ENCODE assay signal across 8 cellular contexts in genomic region chr10:70267161-70267933, GRCh38. TPM values are rescaled to one million over a fixed set of nuclear protein-coding genes. Genes with fewer than 3 reads are reported as not detected.
DNase-seq lines count a peak whose midpoint lies in the region; FAIRE-seq and TF ChIP-seq lines count a peak whose summit lies in the region.

No MANE protein-coding gene starts in this region.

- no peak overlapping the region for H2BK15ac ChIP-seq in mesendoderm (replicated peaks; ENCODE audit: low read depth)

- no peak overlapping the region for H3K4ac ChIP-seq in mesendoderm (ENCODE audit: low read depth, low read length)

- no CpG with 5 or more reads among the region's 9 CpGs for WGBS in mesendoderm (ENCODE audit: extremely low coverage, insufficient coverage, low lambda C conversion rate)

- H3K36me3 ChIP-seq in mesendoderm (ENCODE audit: control insufficient read depth, insufficient read depth, low read length) (no peaks in the 10 kb centered on the region), kidney (ENCODE audit: control insufficient read depth in 1 of 2, insufficient read depth in 2 of 2, low read length in 2 of 2) (no peaks in the 10 kb centered on the region)

- peak; percentile 60 for DNase-seq in CD1c-positive myeloid dendritic cell (ENCODE audit: extremely low spot score)
- DNase-seq in HT-29 (ENCODE audit: low spot score) = peak; percentile 48
- DNase-seq in astrocyte of the hippocampus (ENCODE audit: low read depth, low spot score) = peak; percentile 91
- DNase-seq in mesendoderm = peak; percentile 54
- no peak for DNase-seq in NCI-H1417 treated with DMSO at 0.1 percent for 48 hours (lab: John Stamatoyannopoulos, UW)
- DNase-seq in NCI-H526 (lab: John Stamatoyannopoulos, UW) = no peak
- no peak for DNase-seq in NCI-H2107 (lab: John Stamatoyannopoulos, UW)
- DNase-seq in kidney = no peak

- H2AK5ac ChIP-seq in mesendoderm (ENCODE audit: low read length) = no peak overlapping the region

- intact Hi-C loops in kidney (cut with DNase I) = no loop called here

- no peak for FAIRE-seq in kidney (lab: Jason Lieb, UNC)

- no peaks in the 10 kb centered on the region for H3K9me3 ChIP-seq in kidney (ENCODE audit: control insufficient read depth in 1 of 2, low read length in 2 of 2)

- H3K4me3 ChIP-seq in mesendoderm (ENCODE audit: low read length) (no peak overlapping the region), kidney (ENCODE audit: low read length in 2 of 2) (no peak overlapping the region)

- H3K4me2 ChIP-seq in mesendoderm (ENCODE audit: low read length) = no peak overlapping the region

- H3K4me1 ChIP-seq in mesendoderm (ENCODE audit: control insufficient read depth, low read depth, low read length) (no peaks in the 10 kb centered on the region), kidney (ENCODE audit: control insufficient read depth in 1 of 2, insufficient read depth in 1 of 2, low read depth in 1 of 2, low read length in 2 of 2) (no peaks in the 10 kb centered on the region)

- H3K27me3 ChIP-seq in mesendoderm (ENCODE audit: insufficient read depth, low read length, poor library complexity) = no peaks in the 10 kb centered on the region

- no peak overlapping the region for H2BK5ac ChIP-seq in mesendoderm (ENCODE audit: low read length)

- no peak overlapping the region for H4K8ac ChIP-seq in mesendoderm (ENCODE audit: low read depth, low read length)

- no peak overlapping the region for H3K27ac ChIP-seq in mesendoderm (ENCODE audit: low read depth, low read length)
- H3K27ac ChIP-seq in kidney (ENCODE audit: low read depth in 2 of 2, low read length in 2 of 2) = no peak overlapping the region

- H3K9ac ChIP-seq in mesendoderm (ENCODE audit: low read length) = no peak overlapping the region
- no peak overlapping the region for H3K9ac ChIP-seq in kidney (ENCODE audit: low read length in 2 of 2)

- no peak overlapping the region for H2BK120ac ChIP-seq in mesendoderm (ENCODE audit: low read depth, low read length)

- H3K56ac ChIP-seq in mesendoderm (ENCODE audit: low read length) = no peak overlapping the region

- no peaks in the 10 kb centered on the region for H3K79me1 ChIP-seq in mesendoderm (ENCODE audit: low read length)

- H3K18ac ChIP-seq in mesendoderm (ENCODE audit: low read length) = no peak overlapping the region

- H4K5ac ChIP-seq in mesendoderm (ENCODE audit: low read length) = no peak overlapping the region

- H3K23ac ChIP-seq in mesendoderm (ENCODE audit: low read length) = no peak overlapping the region

- H3K79me2 ChIP-seq in mesendoderm (ENCODE audit: control insufficient read depth, insufficient read depth, low read length) = no peaks in the 10 kb centered on the region

- TF ChIP-seq CTCF in kidney (IDR thresholded peaks at IDR 0.05; ENCODE audit: borderline replicate concordance, extremely low read depth, insufficient read depth) = no peak

RNA-seq across cellular contexts. Expression of gene NPFFR1, which starts 16.5 kb away (rescaled TPM):
- total RNA-seq in HT-29 (2014; rRNA removed; shearing (Covaris generic)) = 2.9 and 4.4 TPM in 2 replicates
- not detected for polyA plus RNA-seq in mesendoderm (2013, experiment 1 of 2)
- polyA plus RNA-seq in mesendoderm (2013, experiment 2 of 2) = not detected
- 0.09 TPM for total RNA-seq in kidney
- polyA plus RNA-seq in kidney (ENCODE audit: insufficient read depth, low read depth, low replicate concordance) = not detected

RNA-seq across cellular contexts. Expression of gene PPA1, which starts 34.1 kb away (rescaled TPM):
- total RNA-seq in HT-29 (2014; rRNA removed; shearing (Covaris generic)) = 321 and 357 TPM in 2 replicates
- 164 TPM for polyA plus RNA-seq in mesendoderm (2013, experiment 1 of 2)
- 166 TPM for polyA plus RNA-seq in mesendoderm (2013, experiment 2 of 2)
- 116 TPM for total RNA-seq in kidney
- 168 TPM for polyA plus RNA-seq in kidney (ENCODE audit: insufficient read depth, low read depth, low replicate concordance)

Comparison
In these comparisons a context has a peak if more than half of its experiments do, and no peak if none do; other contexts are left out.
1. DNase-seq: peak in CD1c-positive myeloid dendritic cell (single experiment), HT-29 (single experiment), astrocyte of the hippocampus (single experiment) and mesendoderm (single experiment); none in NCI-H1417 treated with DMSO at 0.1 percent for 48 hours (single experiment), NCI-H526 (0 of 2), NCI-H2107 (single experiment) and kidney (single experiment).